8 cellular contexts compared by ENCODE assay signal in genomic region chr1:165827199-165828102, GRCh38. TPM values are rescaled to one million over a fixed set of nuclear protein-coding genes. Genes with fewer than 3 reads are reported as not detected.
DNase-seq lines count a peak whose midpoint lies in the region; ATAC-seq and TF ChIP-seq lines count a peak whose summit lies in the region.

Gene UCK2 (plus strand): TSS chr1:165827614. CDS start chr1:165827834, 220 bp downstream.

- DNase-seq in DMS79 treated with DMSO at 0.1 percent for 48 hours (lab: John Stamatoyannopoulos, UW): peak; percentile 57
- DNase-seq in Panc1 (ENCODE audit: low read depth, low spot score): no peak
- peak; percentile 59 for DNase-seq in fibroblast of peridontal ligament (ENCODE audit: extremely low read depth)
- DNase-seq in nephron progenitor cell: peak; percentile 81
- peak; percentile 82 for DNase-seq in stomach

- peak; percentile 52 for TF ChIP-seq CTCF in Panc1 (IDR thresholded peaks at IDR 0.05)
- no peak for TF ChIP-seq CTCF in nephron progenitor cell (IDR thresholded peaks at IDR 0.05)
- TF ChIP-seq CTCF in stomach (IDR thresholded peaks at IDR 0.05): peak in 1 of 7 experiments; percentile 25

- in situ Hi-C loops in Panc1 (cut with HindIII; ENCODE audit: low pct_unique_long_range_greater_than_20kb, low sequenced_read_pairs): no loop called here

- peak; percentile 70 for ATAC-seq in GM21515 (IDR thresholded peaks at IDR 0.05; ENCODE audit: unreplicated experiment)
- peak; percentile 95 for ATAC-seq in Panc1
- peak; percentile 86 for ATAC-seq in activated T-helper 17 cell treated with anti-CD3 and anti-CD28 coated beads, Interleukin-2, amount 50 U/mL, for 72 hours (replicated peaks)

- no peaks in the 10 kb centered on the region for H3K27me3 ChIP-seq in HUES64 (ENCODE audit: insufficient read depth, low read length)
- H3K27me3 ChIP-seq in Panc1 (ENCODE audit: control insufficient read depth, insufficient read depth, low read length): no peaks in the 10 kb centered on the region
- H3K27me3 ChIP-seq in stomach: no peaks in the 10 kb centered on the region

- no peaks in the 10 kb centered on the region for H3K27me3 Mint-ChIP-seq in activated T-helper 17 cell treated with anti-CD3 and anti-CD28 coated beads, Interleukin-2, amount 50 U/mL, for 72 hours
- H3K27me3 Mint-ChIP-seq in nephron progenitor cell (ENCODE audit: low read depth, poor library complexity): no peaks in the 10 kb centered on the region

- no peaks in the 10 kb centered on the region for H3K36me3 ChIP-seq in HUES64 (ENCODE audit: insufficient read depth, low read length)
- no peaks in the 10 kb centered on the region for H3K36me3 ChIP-seq in Panc1 (ENCODE audit: control insufficient read depth, insufficient read depth, low read length)
- H3K36me3 ChIP-seq in stomach: no peaks in the 10 kb centered on the region

- CTCF ChIA-PET in Panc1 (lab: Charles Lee): no interaction called here

- H3K4me3 Mint-ChIP-seq in activated T-helper 17 cell treated with anti-CD3 and anti-CD28 coated beads, Interleukin-2, amount 50 U/mL, for 72 hours: peak within 1 kb of the TSS; percentile 91
- peak within 1 kb of the TSS; percentile 97 for H3K4me3 Mint-ChIP-seq in nephron progenitor cell

- peak within 1 kb of the TSS; percentile 86 for H3K4me3 ChIP-seq in HUES64 (ENCODE audit: low read length)
- peak within 1 kb of the TSS; percentile 68 to 82 for H3K4me3 ChIP-seq in Panc1 (ENCODE audit: low read depth in 2 of 2, low read length in 2 of 2)
- H3K4me3 ChIP-seq in stomach: peak within 1 kb of the TSS; percentile 72 to 94 (median 86)

- H3K9me3 ChIP-seq in HUES64 (ENCODE audit: insufficient read depth, low read depth, low read length): no peaks in the 10 kb centered on the region
- no peaks in the 10 kb centered on the region for H3K9me3 ChIP-seq in Panc1 (ENCODE audit: control insufficient read depth, insufficient read depth, low read depth, low read length)
- H3K9me3 ChIP-seq in stomach: no peaks in the 10 kb centered on the region

- BruUV-seq in Panc1 (replicated peaks; lab: Mats Ljungman, UMichigan): no TSS peak

- peak within 1 kb of the TSS; percentile 95 for H3K9ac ChIP-seq in HUES64 (ENCODE audit: low read depth, low read length)

- WGBS in HUES64: under 1% methylated on average over 95 of the region's 95 CpGs
- 0 to 1% (median 0%) methylated on average over 34 to 95 of the region's 95 CpGs for WGBS in stomach, 5 donors

- TF ChIP-seq EP300 in stomach (IDR thresholded peaks at IDR 0.05): no peak

- POLR2A ChIA-PET in Panc1 (lab: Charles Lee): interaction anchor here (0.6 to 0.7 kb wide), 3 partner anchors 58 to 89 kb away, joined by 3 to 7 read pairs (median 7); no protein-coding TSS in a partner anchor

- TF ChIP-seq POLR2A in stomach (IDR thresholded peaks at IDR 0.05): no peak

- H3K27ac Mint-ChIP-seq in activated T-helper 17 cell treated with anti-CD3 and anti-CD28 coated beads, Interleukin-2, amount 50 U/mL, for 72 hours: peak within 1 kb of the TSS; percentile 83
- peak within 1 kb of the TSS; percentile 98 for H3K27ac Mint-ChIP-seq in nephron progenitor cell

- H3K9me3 Mint-ChIP-seq in activated T-helper 17 cell treated with anti-CD3 and anti-CD28 coated beads, Interleukin-2, amount 50 U/mL, for 72 hours: no peaks in the 10 kb centered on the region
- H3K9me3 Mint-ChIP-seq in nephron progenitor cell: no peaks in the 10 kb centered on the region

- peaks cover 15% of the 10 kb centered on the region for H3K36me3 Mint-ChIP-seq in activated T-helper 17 cell treated with anti-CD3 and anti-CD28 coated beads, Interleukin-2, amount 50 U/mL, for 72 hours (ENCODE audit: low read depth)
- peaks cover 15% of the 10 kb centered on the region for H3K36me3 Mint-ChIP-seq in nephron progenitor cell (ENCODE audit: low read depth)

- H3K4me1 ChIP-seq in HUES64 (ENCODE audit: insufficient read depth, low read length) (peaks cover 16% of the 10 kb centered on the region), Panc1 (ENCODE audit: control insufficient read depth, insufficient read depth, low read length) (peaks cover 8% of the 10 kb centered on the region; the same call in 1 of the 2 replicates), stomach (peaks cover 16 to 30% (median 24%) of the 10 kb centered on the region in 4 donors)

- intact Hi-C loops in Panc1 (cut with micrococcal nuclease; ENCODE audit: unreplicated experiment) (loop anchor here (2.0 kb wide), 1 partner anchor 59 kb away; the partner anchor contains the start of gene TMCO1), stomach (cut with DNase I; ENCODE audit: low total_unique reads) (loop anchor here (10.0 kb wide), 1 partner anchor 63 kb away; the partner anchor contains the start of gene TMCO1)

- H3K27ac ChIP-seq in HUES64 (ENCODE audit: low read depth, low read length) (peak within 1 kb of the TSS; percentile 93), Panc1 (ENCODE audit: low read length) (peak within 1 kb of the TSS; percentile 96), stomach (peak within 1 kb of the TSS; percentile 91 to 99 (median 95))

- H3K4me1 Mint-ChIP-seq in activated T-helper 17 cell treated with anti-CD3 and anti-CD28 coated beads, Interleukin-2, amount 50 U/mL, for 72 hours: peaks cover 6% of the 10 kb centered on the region
- peaks cover 59% of the 10 kb centered on the region for H3K4me1 Mint-ChIP-seq in nephron progenitor cell

RNA-seq across cellular contexts. Expression of gene UCK2, which starts in this region (rescaled TPM):
- 61.4 TPM for polyA plus RNA-seq in HUES64 (2013, experiment 1 of 2)
- polyA plus RNA-seq in HUES64 (2013, experiment 2 of 2): 57.2 TPM
- total RNA-seq in Panc1 (2021; ENCODE audit: unreplicated experiment): 91.2 TPM
- 73.8 TPM for polyA plus RNA-seq in Panc1 (2012; ENCODE audit: insufficient read length)
- total RNA-seq in activated T-helper 17 cell treated with anti-CD3 and anti-CD28 coated beads, Interleukin-2, amount 50 U/mL, for 72 hours: 10 to 100 TPM; 30.7 to 74.2 TPM
- 10 to 100 TPM; 12.3 to 72.8 (median 40.4) TPM for total RNA-seq in stomach
- polyA plus RNA-seq in stomach: 10 to 100 TPM; 16.5 to 21.5 (median 20.5) TPM
